18 cellular contexts compared by ENCODE assay signal in genomic region chr12:104464899-104465298, GRCh38. TPM values are rescaled to one million over a fixed set of nuclear protein-coding genes. Genes with fewer than 3 reads are reported as not detected.
DNase-seq lines count a peak whose midpoint lies in the region; ATAC-seq and TF ChIP-seq lines count a peak whose summit lies in the region.
"Had no signal": no experiment of that assay in that cellular context is flagged by ENCODE, and none has a peak within 500 bp of the region (broad histone marks: within the 10 kb centered on the region; RNA-seq: fewer than 3 reads in every experiment).

No MANE protein-coding gene starts in this region.

- peaks cover 74% of the 10 kb centered on the region for H3K4me1 Mint-ChIP-seq in T-helper 1 cell treated with Interleukin-12 subunit alpha and Interleukin-12 subunit beta and Interleukin-4 antibody, amounts not matched to agents 30 μg/mL and 1 μg/mL, for 36 hours (ENCODE audit: low read depth)
- peaks cover 77% of the 10 kb centered on the region for H3K4me1 Mint-ChIP-seq in activated T-helper 2 cell treated with anti-CD3 and anti-CD28 coated beads, Interferon-gamma antibody, Interleukin-2, Interleukin-4, amounts not matched to agents 10 μg/mL and 5 μg/mL and 100 μg/mL, durations not matched to agents 14 hours and 24 hours and 36 hours (ENCODE audit: low read depth)
- H3K4me1 Mint-ChIP-seq in natural killer cell: peaks cover 87 to 88% of the 10 kb centered on the region in 2 donors

- peak overlapping the region; percentile 55 for H3K27ac ChIP-seq in HL-60 (replicated peaks)
- H3K27ac ChIP-seq: right lobe of liver had no signal

- H3K27me3 Mint-ChIP-seq in T-helper 1 cell treated with Interleukin-12 subunit alpha and Interleukin-12 subunit beta and Interleukin-4 antibody, amounts not matched to agents 30 μg/mL and 1 μg/mL, for 36 hours (ENCODE audit: low read depth): no peaks in the 10 kb centered on the region
- H3K27me3 Mint-ChIP-seq in activated T-helper 2 cell treated with anti-CD3 and anti-CD28 coated beads, Interferon-gamma antibody, Interleukin-2, Interleukin-4, amounts not matched to agents 10 μg/mL and 5 μg/mL and 100 μg/mL, durations not matched to agents 14 hours and 24 hours and 36 hours (ENCODE audit: low read depth): no peaks in the 10 kb centered on the region
- no peaks in the 10 kb centered on the region for H3K27me3 Mint-ChIP-seq in natural killer cell (ENCODE audit: low read depth in 2 of 2)
- H3K27me3 Mint-ChIP-seq: brain had no signal

- H3K4me3 ChIP-seq in HL-60 (replicated peaks; ENCODE audit: insufficient read depth, low read length): no peak overlapping the region
- H3K4me3 ChIP-seq: MG63, right lobe of liver, transverse colon had no signal

- intact Hi-C loops in activated T-helper 2 cell treated with anti-CD3 and anti-CD28 coated beads, Interferon-gamma antibody, Interleukin-2, Interleukin-4, amounts not matched to agents 10 μg/mL and 5 μg/mL and 100 μg/mL, durations not matched to agents 14 hours and 24 hours and 36 hours (cut with micrococcal nuclease): loop anchor here (5.0 kb wide), 2 partner anchors 217 to 297 kb away; no protein-coding TSS in a partner anchor
- intact Hi-C loops in natural killer cell (cut with micrococcal nuclease): no loop called here

- H3K4me3 Mint-ChIP-seq in T-helper 1 cell treated with Interleukin-12 subunit alpha and Interleukin-12 subunit beta and Interleukin-4 antibody, amounts not matched to agents 30 μg/mL and 1 μg/mL, for 36 hours: peak overlapping the region; percentile 49
- H3K4me3 Mint-ChIP-seq in activated T-helper 2 cell treated with anti-CD3 and anti-CD28 coated beads, Interferon-gamma antibody, Interleukin-2, Interleukin-4, amounts not matched to agents 10 μg/mL and 5 μg/mL and 100 μg/mL, durations not matched to agents 14 hours and 24 hours and 36 hours (ENCODE audit: low read depth): peak overlapping the region; percentile 27
- peak overlapping the region; percentile 59 for H3K4me3 Mint-ChIP-seq in natural killer cell
- H3K4me3 Mint-ChIP-seq: brain had no signal

- H3K9me3 Mint-ChIP-seq in T-helper 1 cell treated with Interleukin-12 subunit alpha and Interleukin-12 subunit beta and Interleukin-4 antibody, amounts not matched to agents 30 μg/mL and 1 μg/mL, for 36 hours: peaks cover 8% of the 10 kb centered on the region
- peaks cover 7% of the 10 kb centered on the region for H3K9me3 Mint-ChIP-seq in activated T-helper 2 cell treated with anti-CD3 and anti-CD28 coated beads, Interferon-gamma antibody, Interleukin-2, Interleukin-4, amounts not matched to agents 10 μg/mL and 5 μg/mL and 100 μg/mL, durations not matched to agents 14 hours and 24 hours and 36 hours
- no peaks in the 10 kb centered on the region for H3K9me3 Mint-ChIP-seq in natural killer cell
- H3K9me3 Mint-ChIP-seq: brain had no signal

- TF ChIP-seq CTCF in HL-60 (IDR thresholded peaks at IDR 0.05; ENCODE audit: insufficient read depth, low read length) (no peak), natural killer cell (IDR thresholded peaks at IDR 0.05) (no peak)

- no peak for DNase-seq in T-helper 1 cell
- DNase-seq in HL-60 (ENCODE audit: low read depth in 1 of 2, low spot score in 1 of 2): no peak
- no peak for DNase-seq in activated T-helper 2 cell treated with anti-CD3 and anti-CD28 coated beads, Interferon-gamma antibody, Interleukin-2, Interleukin-4, amounts not matched to agents 10 μg/mL and 5 μg/mL and 100 μg/mL, durations not matched to agents 14 hours and 24 hours and 36 hours (ENCODE audit: low spot score)
- no peak for DNase-seq in natural killer cell
- DNase-seq in activated effector memory CD4-positive, alpha-beta T cell treated with anti-CD3 and anti-CD28 coated beads, Interleukin-2, amount 50 U/mL, for 16 hours: no peak
- DNase-seq in NK-92 (lab: John Stamatoyannopoulos, UW; ENCODE audit: unreplicated experiment): no peak
- DNase-seq: 8988T; Caco-2; MG63; midbrain; right lobe of liver; RPMI8226; stimulated activated CD4-positive, alpha-beta T cell treated with anti-CD3 and anti-CD28 coated beads, Interleukin-1b, Interleukin-23, amount 100 ng/mL, for 48 hours; transverse colon had no signal

- no peaks in the 10 kb centered on the region for H3K27me3 ChIP-seq in HL-60 (ENCODE audit: insufficient read depth, poor library complexity, severe bottlenecking)
- H3K27me3 ChIP-seq: MG63, right lobe of liver, transverse colon had no signal

- peak overlapping the region; percentile 52 for H3K27ac Mint-ChIP-seq in T-helper 1 cell treated with Interleukin-12 subunit alpha and Interleukin-12 subunit beta and Interleukin-4 antibody, amounts not matched to agents 30 μg/mL and 1 μg/mL, for 36 hours
- H3K27ac Mint-ChIP-seq in activated T-helper 2 cell treated with anti-CD3 and anti-CD28 coated beads, Interferon-gamma antibody, Interleukin-2, Interleukin-4, amounts not matched to agents 10 μg/mL and 5 μg/mL and 100 μg/mL, durations not matched to agents 14 hours and 24 hours and 36 hours: peak overlapping the region; percentile 79
- H3K27ac Mint-ChIP-seq in natural killer cell: peak overlapping the region; percentile 91 to 93
- H3K27ac Mint-ChIP-seq: brain had no signal

- ATAC-seq in natural killer cell (no peak), esophagus mucosa (no peak)
- ATAC-seq: activated CD4-positive, CD25-positive, alpha-beta regulatory T cell treated with anti-CD3 and anti-CD28 coated beads, Interleukin-2, amount 50 U/mL, for 24 hours had no signal

- peaks cover 50% of the 10 kb centered on the region for H3K36me3 Mint-ChIP-seq in T-helper 1 cell treated with Interleukin-12 subunit alpha and Interleukin-12 subunit beta and Interleukin-4 antibody, amounts not matched to agents 30 μg/mL and 1 μg/mL, for 36 hours (ENCODE audit: low read depth)
- peaks cover 48% of the 10 kb centered on the region for H3K36me3 Mint-ChIP-seq in activated T-helper 2 cell treated with anti-CD3 and anti-CD28 coated beads, Interferon-gamma antibody, Interleukin-2, Interleukin-4, amounts not matched to agents 10 μg/mL and 5 μg/mL and 100 μg/mL, durations not matched to agents 14 hours and 24 hours and 36 hours (ENCODE audit: low read depth)
- H3K36me3 Mint-ChIP-seq in natural killer cell: no peaks in the 10 kb centered on the region

RNA-seq across cellular contexts. Expression of gene CHST11, which starts 8.2 kb away (rescaled TPM):
- total RNA-seq in activated T-helper 2 cell treated with anti-CD3 and anti-CD28 coated beads, Interferon-gamma antibody, Interleukin-2, Interleukin-4, amounts not matched to agents 10 μg/mL and 5 μg/mL and 100 μg/mL, durations not matched to agents 14 hours and 24 hours and 36 hours: 41.0 and 50.6 TPM in 2 replicates
- total RNA-seq in natural killer cell (100 to 1,000 TPM in 1 of 3 donors, 10 to 100 TPM in 2; 85.3 to 118 (median 96.1) TPM), esophagus mucosa (7.3 TPM)
